28 cellular contexts compared by ENCODE assay signal in the genomic region with DNA sequence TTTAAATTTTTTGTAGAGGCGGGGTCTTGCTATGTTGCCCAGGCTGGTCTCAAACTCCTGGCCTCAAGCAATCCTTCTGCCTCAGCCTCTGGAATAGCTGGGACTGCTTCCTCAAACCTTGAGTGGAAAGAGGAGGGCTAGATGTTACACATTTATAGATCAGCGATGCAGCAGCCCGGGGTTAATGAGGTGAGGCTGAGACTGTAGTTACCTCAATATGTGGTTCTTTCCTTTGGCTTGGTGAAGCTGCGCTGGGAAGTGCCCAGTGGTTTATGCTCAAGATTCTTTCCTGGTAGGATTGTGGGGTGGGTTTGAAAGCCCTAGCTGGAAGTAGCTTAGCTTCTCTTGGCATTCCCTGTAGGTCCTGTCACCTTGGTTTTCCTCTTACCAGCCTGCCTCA.
"Had no signal": no experiment of that assay in that cellular context is flagged by ENCODE, and none has a peak within 500 bp of the region (broad histone marks: within the 10 kb centered on the region; RNA-seq: fewer than 3 reads in every experiment).

No MANE protein-coding gene starts in this region.

- DNase-seq: activated CD4-positive, alpha-beta T cell treated with anti-CD3 and anti-CD28 coated beads for 36 hours; activated CD4-positive, alpha-beta T cell treated with anti-CD3 and anti-CD28 coated beads, Interleukin-2, amount 50 U/mL, for 48 hours; activated CD4-positive, CD25-positive, alpha-beta regulatory T cell; activated effector memory CD4-positive, alpha-beta T cell treated with anti-CD3 and anti-CD28 coated beads, Interleukin-2, amount 50 U/mL, for 16 hours; activated naive CD4-positive, alpha-beta T cell treated with anti-CD3 and anti-CD28 coated beads for 36 hours; activated naive CD8-positive, alpha-beta T cell treated with anti-CD3 and anti-CD28 coated beads for 36 hours; activated T-cell treated with anti-CD3 and anti-CD28 coated beads, Interleukin-2, amount 50 U/mL, for 1 hour; aorta; body of pancreas; cerebellar nuclear complex; colonic mucosa; effector memory CD8-positive, alpha-beta T cell; erythroblast; hippocampal formation; left ventricle myocardium inferior; mesendoderm; mucosa of descending colon; posterior cingulate gyrus; right lobe of liver; stimulated activated CD4-positive, alpha-beta T cell treated with anti-CD3 and anti-CD28 coated beads, Interleukin-4, amount 100 ng/mL, for 1 hour; stimulated activated naive CD8-positive, alpha-beta T cell treated with anti-CD3 and anti-CD28 coated beads, Interleukin-15, Interleukin-2, amounts not matched to agents 100 U/mL and 50 U/mL, for 24 hours; T-helper 1 cell; testis; transverse colon had no signal

- H3K36me3 ChIP-seq: adrenal gland, cardiac muscle cell, colonic mucosa, gastroesophageal sphincter, left ventricle myocardium inferior, right lobe of liver, transverse colon had no signal

- H3K27ac ChIP-seq: adrenal gland, body of pancreas, cardiac muscle cell, colonic mucosa, gastroesophageal sphincter, left ventricle myocardium inferior, right lobe of liver, testis, transverse colon had no signal

- H3K4me1 ChIP-seq: colonic mucosa, gastroesophageal sphincter, left ventricle myocardium inferior, testis had no signal

- ATAC-seq: activated CD4-positive, alpha-beta T cell treated with anti-CD3 and anti-CD28 coated beads for 36 hours; body of pancreas; effector memory CD8-positive, alpha-beta T cell; gastroesophageal sphincter; mucosa of descending colon; right lobe of liver; stimulated activated naive CD8-positive, alpha-beta T cell treated with anti-CD3 and anti-CD28 coated beads, Interleukin-15, Interleukin-2, amounts not matched to agents 100 U/mL and 50 U/mL, for 24 hours had no signal

- H3K4me3 ChIP-seq: adrenal gland, body of pancreas, cardiac muscle cell, colonic mucosa, gastroesophageal sphincter, left ventricle myocardium inferior, lung, mucosa of descending colon, right lobe of liver, testis, transverse colon had no signal

- H3K9me3 ChIP-seq: body of pancreas, colonic mucosa, mucosa of descending colon, right lobe of liver, testis, transverse colon had no signal

- H3K27me3 ChIP-seq: adrenal gland, body of pancreas, cardiac muscle cell, colonic mucosa, gastroesophageal sphincter, right lobe of liver, testis, transverse colon had no signal
